1 cellular context compared by ENCODE assay signal in genomic region chr17:28266926-28267719, GRCh38.
TF ChIP-seq lines count a peak whose summit lies in the region.

No MANE protein-coding gene starts in this region.

TF ChIP-seq in H1, 55 proteins besides CTCF, POLR2A, EP300 and RAD21:
- TF ChIP-seq BACH1 (IDR thresholded peaks at IDR 0.05; ENCODE audit: low read length) = peak; percentile 57
